30 cellular contexts compared by ENCODE assay signal in genomic region chr9:11356101-11356500, GRCh38.
DNase-seq lines count a peak whose midpoint lies in the region; ATAC-seq and TF ChIP-seq lines count a peak whose summit lies in the region.
"Had no signal": no experiment of that assay in that cellular context is flagged by ENCODE, and none has a peak within 500 bp of the region (broad histone marks: within the 10 kb centered on the region; RNA-seq: fewer than 3 reads in every experiment).

No MANE protein-coding gene starts in this region.

- no peak overlapping the region for H3K9ac ChIP-seq in smooth muscle cell (ENCODE audit: low read depth)

- CTCF ChIA-PET in RWPE1 (lab: Yijun Ruan, JAX), result no interaction called here

- no peaks in the 10 kb centered on the region for H3K4me1 ChIP-seq in smooth muscle cell (ENCODE audit: low read depth)
- no peaks in the 10 kb centered on the region for H3K4me1 ChIP-seq in aorta (ENCODE audit: control insufficient read depth in 1 of 2, insufficient read depth in 2 of 2, low read length in 2 of 2)
- no peaks in the 10 kb centered on the region for H3K4me1 ChIP-seq in osteoblast (ENCODE audit: insufficient read depth, low read length)
- H3K4me1 ChIP-seq: BE2C, colonic mucosa, gastrocnemius medialis, left ventricle myocardium inferior, stomach, tibial artery had no signal

- no peak overlapping the region for H3K4me2 ChIP-seq in smooth muscle cell
- no peak overlapping the region for H3K4me2 ChIP-seq in osteoblast (ENCODE audit: insufficient read depth, low read length)

- no peaks in the 10 kb centered on the region for H3K27me3 ChIP-seq in smooth muscle cell (ENCODE audit: low read depth)
- H3K27me3 ChIP-seq in aorta (ENCODE audit: control insufficient read depth in 1 of 2, insufficient read depth in 2 of 2, low read length in 1 of 2), result no peaks in the 10 kb centered on the region
- no peaks in the 10 kb centered on the region for H3K27me3 ChIP-seq in osteoblast (ENCODE audit: insufficient read depth, low read length)
- H3K27me3 ChIP-seq: BE2C, colonic mucosa, gastrocnemius medialis, stomach, tibial artery had no signal

- ATAC-seq in aorta (ENCODE audit: low FRiP score), result no peak
- ATAC-seq: activated naive CD8-positive, alpha-beta T cell treated with anti-CD3 and anti-CD28 coated beads, Interleukin-2, amount 50 U/mL, for 24 hours; activated T-cell treated with anti-CD3 and anti-CD28 coated beads, Interleukin-2, amount 50 U/mL, for 4 hours; effector memory CD8-positive, alpha-beta T cell; gastrocnemius medialis; HCT116; Panc1; WTC11 had no signal

- TF ChIP-seq CTCF in RWPE1 (conservative IDR thresholded peaks at IDR 0.05; ENCODE audit: low read depth), result no peak
- no peak for TF ChIP-seq CTCF in epithelial cell of esophagus (IDR thresholded peaks at IDR 0.05; ENCODE audit: insufficient read depth, low read depth, low read length, missing control alignments)
- TF ChIP-seq CTCF in smooth muscle cell (IDR thresholded peaks at IDR 0.05; ENCODE audit: borderline replicate concordance, insufficient read depth, poor library complexity, severe bottlenecking), result no peak
- TF ChIP-seq CTCF in osteoblast (IDR thresholded peaks at IDR 0.05; ENCODE audit: extremely low read depth, low read depth, low read length), result no peak

- DNase-seq in NCI-H748 (lab: John Stamatoyannopoulos, UW; ENCODE audit: unreplicated experiment) (peak; percentile 16), NCI-H748 treated with DMSO at 0.1 percent for 48 hours (lab: John Stamatoyannopoulos, UW) (no peak), RWPE1 (ENCODE audit: low spot score) (peak; percentile 16), epithelial cell of esophagus (ENCODE audit: low read depth) (peak; percentile 39), smooth muscle cell (lab: John Stamatoyannopoulos, UW; ENCODE audit: unreplicated experiment) (no peak), aorta (no peak), osteoblast (ENCODE audit: insufficient read length, low spot score, missing footprints) (no peak), GM03348 (ENCODE audit: low spot score) (no peak)
- DNase-seq: activated CD4-positive, alpha-beta T cell treated with anti-CD3 and anti-CD28 coated beads, Interleukin-2, amount 50 U/mL, for 1 hour; activated naive CD8-positive, alpha-beta T cell treated with anti-CD3 and anti-CD28 coated beads, Interleukin-2, amount 50 U/mL, for 24 hours; activated T-cell treated with anti-CD3 and anti-CD28 coated beads, Interleukin-2, amount 50 U/mL, for 4 hours; BE2C; CD8-positive, alpha-beta memory T cell; colonic mucosa; DMS79 treated with DMSO at 0.1 percent for 48 hours; effector memory CD8-positive, alpha-beta T cell; gastrocnemius medialis; KG1; left ventricle myocardium inferior; MM.1S; naive B cell; NCI-H1417 treated with DMSO at 0.1 percent for 48 hours; NCI-H2107; NCI-H510A treated with DMSO at 0.1 percent for 48 hours; stomach; tibial artery had no signal

- H3K9me3 ChIP-seq in smooth muscle cell (replicated peaks; ENCODE audit: low read depth) (no peaks in the 10 kb centered on the region), aorta (ENCODE audit: control insufficient read depth, low read length) (no peaks in the 10 kb centered on the region), osteoblast (ENCODE audit: low read depth, low read length) (no peaks in the 10 kb centered on the region)
- H3K9me3 ChIP-seq: BE2C, colonic mucosa, gastrocnemius medialis, left ventricle myocardium inferior, stomach, tibial artery had no signal

- H3F3A ChIP-seq in smooth muscle cell (ENCODE audit: low read depth), result no peaks in the 10 kb centered on the region

- H3K4me3 ChIP-seq in epithelial cell of esophagus (ENCODE audit: low read length) (no peak overlapping the region), smooth muscle cell (no peak overlapping the region), aorta (ENCODE audit: low read length in 2 of 2) (no peak overlapping the region), osteoblast (ENCODE audit: insufficient read depth, low read length) (no peak overlapping the region)
- H3K4me3 ChIP-seq: colonic mucosa, gastrocnemius medialis, left ventricle myocardium inferior, skin epidermis, stomach, tibial artery had no signal

- H3K27ac ChIP-seq in RWPE1, result no peak overlapping the region
- H3K27ac ChIP-seq in smooth muscle cell (ENCODE audit: low read depth), result no peak overlapping the region
- no peak overlapping the region for H3K27ac ChIP-seq in aorta (ENCODE audit: low read depth in 1 of 2, low read length in 2 of 2)
- H3K27ac ChIP-seq in osteoblast (ENCODE audit: low read depth, low read length), result no peak overlapping the region
- H3K27ac ChIP-seq: colonic mucosa, gastrocnemius medialis, left ventricle myocardium inferior, skin epidermis, stomach, tibial artery had no signal

- intact Hi-C loops in aorta (cut with DNase I), result no loop called here

- H3K79me2 ChIP-seq in smooth muscle cell (ENCODE audit: low read depth) (no peaks in the 10 kb centered on the region), osteoblast (ENCODE audit: insufficient read depth, low read length) (no peaks in the 10 kb centered on the region)

- H3K36me3 ChIP-seq in smooth muscle cell (ENCODE audit: low read depth) (no peaks in the 10 kb centered on the region), aorta (ENCODE audit: control insufficient read depth in 1 of 2, insufficient read depth in 2 of 2, low read length in 1 of 2) (no peaks in the 10 kb centered on the region), osteoblast (ENCODE audit: insufficient read depth, low read length) (no peaks in the 10 kb centered on the region)
- H3K36me3 ChIP-seq: BE2C, colonic mucosa, gastrocnemius medialis, left ventricle myocardium inferior, stomach, tibial artery had no signal

- H2AFZ ChIP-seq in smooth muscle cell (ENCODE audit: low read depth), result peak overlapping the region; percentile 0
- no peak overlapping the region for H2AFZ ChIP-seq in osteoblast (ENCODE audit: low read length)

- POLR2A ChIA-PET in RWPE1 (lab: Yijun Ruan, JAX; ENCODE audit: low non-redundant PET), result no interaction called here

- H4K20me1 ChIP-seq in smooth muscle cell (ENCODE audit: low read depth) (no peaks in the 10 kb centered on the region), osteoblast (ENCODE audit: insufficient read depth, low read length) (no peaks in the 10 kb centered on the region)

Comparison
In these comparisons a context has a peak if more than half of its experiments do, and no peak if none do; other contexts are left out.
1. DNase-seq: peak in NCI-H748 (single experiment), RWPE1 (single experiment) and epithelial cell of esophagus (single experiment); none in NCI-H748 treated with DMSO at 0.1 percent for 48 hours (single experiment), smooth muscle cell (single experiment), aorta (0 of 2), osteoblast (single experiment) and GM03348 (single experiment).